ENCODE assay signal across 13 cellular contexts in the genomic region with DNA sequence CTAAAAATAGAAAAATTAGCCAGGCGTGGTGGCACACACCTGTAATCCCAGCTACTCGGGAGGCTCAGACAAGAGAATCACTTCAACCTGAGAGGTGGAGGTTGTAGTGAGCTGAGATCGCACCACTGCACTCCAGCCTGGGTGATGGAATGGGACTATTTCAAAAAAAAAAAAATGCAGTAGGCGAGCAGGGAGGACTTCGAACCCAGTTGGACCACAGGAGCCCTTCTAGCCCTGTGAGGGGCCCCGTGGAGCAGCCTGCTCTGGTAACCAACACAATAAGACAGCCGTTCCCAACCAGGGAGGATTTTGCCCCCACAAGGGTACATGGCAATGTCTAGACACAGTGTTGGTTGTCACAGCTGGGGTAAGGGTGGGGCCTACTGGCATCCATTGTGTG.
DNase-seq lines count a peak whose midpoint lies in the region; ATAC-seq and TF ChIP-seq lines count a peak whose summit lies in the region.
"Had no signal": no experiment of that assay in that cellular context is flagged by ENCODE, and none has a peak within 500 bp of the region (broad histone marks: within the 10 kb centered on the region; RNA-seq: fewer than 3 reads in every experiment).

No MANE protein-coding gene starts in this region.

- H2BK120ac ChIP-seq in neuronal stem cell (ENCODE audit: low read depth, low read length) = no peak overlapping the region

- no peak overlapping the region for H3K14ac ChIP-seq in neuronal stem cell (ENCODE audit: low read length)

- H3K36me3 ChIP-seq in cardiac muscle cell (peaks cover 18% of the 10 kb centered on the region), BLaER1 (peaks cover 46% of the 10 kb centered on the region), neuronal stem cell (replicated peaks in 1 of 2; ENCODE audit: control insufficient read depth in 2 of 2, insufficient read depth in 2 of 2, low read length in 2 of 2) (peaks cover 25 to 63% of the 10 kb centered on the region in 2 donors)

- H3K4me2 ChIP-seq in BLaER1 (peak overlapping the region; percentile 89), neuronal stem cell (ENCODE audit: insufficient read depth, low read length, poor library complexity, severe bottlenecking) (no peak overlapping the region)

- H2AFZ ChIP-seq in neuronal stem cell (ENCODE audit: low read length) = no peak overlapping the region

- peaks cover 22% of the 10 kb centered on the region for H3K4me1 ChIP-seq in cardiac muscle cell (ENCODE audit: low read depth)
- peaks cover 81% of the 10 kb centered on the region for H3K4me1 ChIP-seq in BLaER1
- peaks cover 0 to 4% of the 10 kb centered on the region in 2 donors for H3K4me1 ChIP-seq in neuronal stem cell (ENCODE audit: control insufficient read depth in 2 of 2, insufficient read depth in 1 of 2, low read depth in 1 of 2, low read length in 2 of 2)
- H3K4me1 ChIP-seq: HAP-1 had no signal

- no peaks in the 10 kb centered on the region for H3K9me3 ChIP-seq in cardiac muscle cell (ENCODE audit: low read depth)
- H3K9me3 ChIP-seq in BLaER1 = peaks cover 35% of the 10 kb centered on the region
- H3K9me3 ChIP-seq in neuronal stem cell (replicated peaks in 1 of 2; ENCODE audit: control insufficient read depth in 2 of 2, insufficient read depth in 1 of 2, low read depth in 1 of 2, low read length in 2 of 2) = peaks cover 0 to 1% of the 10 kb centered on the region in 2 donors
- H3K9me3 ChIP-seq: HAP-1 had no signal

- no peak overlapping the region for H2BK5ac ChIP-seq in neuronal stem cell (ENCODE audit: low read length)

- H3K36me3 Mint-ChIP-seq in brain = peaks cover 73% of the 10 kb centered on the region

- no peak overlapping the region for H2BK15ac ChIP-seq in neuronal stem cell (ENCODE audit: low read length)

- DNase-seq in cardiac muscle cell (ENCODE audit: low read depth in 1 of 2, low spot score in 1 of 2) (no peak), left cardiac atrium (no peak), neuronal stem cell (ENCODE audit: low spot score) (no peak), HPDE6-E6E7 (ENCODE audit: extremely low spot score) (no peak), NCI-H2107 (lab: John Stamatoyannopoulos, UW) (no peak)
- DNase-seq: 8988T; AML-193; Calu3; CD4-positive, alpha-beta T cell; DMS 273 treated with DMSO at 0.1 percent for 48 hours had no signal

- no peak overlapping the region for H3K4ac ChIP-seq in neuronal stem cell (ENCODE audit: low read length)

- peaks cover 23% of the 10 kb centered on the region for H4K20me1 ChIP-seq in BLaER1

- no peak for ATAC-seq in left cardiac atrium

- peaks cover 3% of the 10 kb centered on the region for H3K79me1 ChIP-seq in neuronal stem cell (ENCODE audit: low read depth, low read length)

- peaks cover 29% of the 10 kb centered on the region for H3K4me1 Mint-ChIP-seq in brain

- no peak overlapping the region for H4K91ac ChIP-seq in neuronal stem cell (ENCODE audit: low read depth, low read length, poor library complexity)

- H3K4me3 Mint-ChIP-seq in brain = no peak overlapping the region
- H3K4me3 Mint-ChIP-seq: CD4-positive, alpha-beta T cell had no signal

- H3K27me3 Mint-ChIP-seq in brain = peaks cover 3% of the 10 kb centered on the region

- H3K27ac Mint-ChIP-seq in brain = peak overlapping the region; percentile 39 to 96 (median 81)
- H3K27ac Mint-ChIP-seq: CD4-positive, alpha-beta T cell had no signal

- peak overlapping the region; percentile 35 for H3K18ac ChIP-seq in neuronal stem cell (ENCODE audit: low read length)

- H3K9me3 Mint-ChIP-seq in brain = peaks cover 0 to 2% (median 0%) of the 10 kb centered on the region in 5 experiments
- H3K9me3 Mint-ChIP-seq: CD4-positive, alpha-beta T cell had no signal

- no peak overlapping the region for H2AK5ac ChIP-seq in neuronal stem cell (ENCODE audit: low read depth, low read length)

- H4K8ac ChIP-seq in neuronal stem cell (ENCODE audit: low read depth, low read length) = no peak overlapping the region

- no peaks in the 10 kb centered on the region for H3K27me3 ChIP-seq in cardiac muscle cell
- H3K27me3 ChIP-seq in BLaER1 = no peaks in the 10 kb centered on the region
- H3K27me3 ChIP-seq in neuronal stem cell (ENCODE audit: control insufficient read depth in 3 of 3, insufficient read depth in 3 of 3, low read depth in 1 of 3, low read length in 3 of 3) = no peaks in the 10 kb centered on the region

- intact Hi-C loops in left cardiac atrium (cut with DNase I) = no loop called here

- no peak overlapping the region for H3K23ac ChIP-seq in neuronal stem cell (ENCODE audit: low read depth, low read length, poor library complexity)

- H3K9ac ChIP-seq in BLaER1 (no peak overlapping the region; the same call in 1 of the 2 replicates), neuronal stem cell (ENCODE audit: low read depth, low read length, poor library complexity) (no peak overlapping the region)

- no peak overlapping the region for H3K4me3 ChIP-seq in cardiac muscle cell
- no peak overlapping the region for H3K4me3 ChIP-seq in BLaER1
- H3K4me3 ChIP-seq in neuronal stem cell (ENCODE audit: low read length in 2 of 2) = no peak overlapping the region
- H3K4me3 ChIP-seq: HAP-1 had no signal

- H3K27ac ChIP-seq in cardiac muscle cell = peak overlapping the region; percentile 59
- peak overlapping the region; percentile 72 for H3K27ac ChIP-seq in BLaER1
- H3K27ac ChIP-seq in neuronal stem cell (replicated peaks; ENCODE audit: low read length) = no peak overlapping the region

- no peak overlapping the region for H2BK12ac ChIP-seq in neuronal stem cell (ENCODE audit: low read length)

- WGBS in neuronal stem cell (ENCODE audit: extremely low coverage in 2 of 2, insufficient read length in 2 of 2, insufficient replicate concordance in 1 of 2), 2 donors = no CpG with 5 or more reads among the region's 7 CpGs

- TF ChIP-seq CTCF in cardiac muscle cell (IDR thresholded peaks at IDR 0.05; ENCODE audit: low read depth, low read length) (no peak), brain (conservative IDR thresholded peaks at IDR 0.05) (no peak)
